Comparison of ENCODE assay signal across 2 cellular contexts in genomic region chr21:46317710-46318463, GRCh38.
TF ChIP-seq lines count a peak whose summit lies in the region.

No MANE protein-coding gene starts in this region.

TF ChIP-seq in HEK293, 187 proteins besides CTCF, POLR2A, EP300 and RAD21:
- TF ChIP-seq ZNF394 (tag by site-specific recombination; IDR thresholded peaks at IDR 0.05; ENCODE audit: borderline replicate concordance) (no peak), ZIC2 (tag by site-specific recombination; IDR thresholded peaks at IDR 0.05) (peak; percentile 98), INSM2 (tag by site-specific recombination; IDR thresholded peaks at IDR 0.05) (no peak), ZNF704 (tag by site-specific recombination; IDR thresholded peaks at IDR 0.05) (no peak), GLIS1 (tag by site-specific recombination; IDR thresholded peaks at IDR 0.05) (peak; percentile 71), SP3 (tag by site-specific recombination; IDR thresholded peaks at IDR 0.05) (0 out of 2 replicates have a peak, but pooled peaks have one; percentile 24), ZNF354C (tag by site-specific recombination; IDR thresholded peaks at IDR 0.05; ENCODE audit: borderline replicate concordance, low read depth) (no peak)
TF ChIP-seq in HEK293: peak in this region for 3.

TF ChIP-seq in H1, 55 proteins besides CTCF, POLR2A, EP300 and RAD21:
- TF ChIP-seq ASH2L (IDR thresholded peaks at IDR 0.05; ENCODE audit: low read length) (no peak), CHD2 (IDR thresholded peaks at IDR 0.05; ENCODE audit: low read length) (no peak), RFX5 (IDR thresholded peaks at IDR 0.05; ENCODE audit: borderline replicate concordance, low read depth, low read length) (no peak), SIN3A (conservative IDR thresholded peaks at IDR 0.05 in 1 of 2, IDR thresholded peaks at IDR 0.05 in 1 of 2; ENCODE audit: low read depth in 1 of 2, low read length in 2 of 2) (peak in 1 of 2 experiments; percentile 69; a peak in 2 of 4 replicates), JUND (IDR thresholded peaks at IDR 0.05; ENCODE audit: low read length) (no peak), CBX5 (IDR thresholded peaks at IDR 0.05; ENCODE audit: low read depth, low read length) (no peak), MAX (IDR thresholded peaks at IDR 0.05) (0 out of 2 replicates have a peak, but pooled peaks have one; percentile 19), RXRA (IDR thresholded peaks at IDR 0.05; ENCODE audit: insufficient read depth, low read depth, low read length) (no peak)
